ENCODE assay signal across 16 cellular contexts in genomic region chr5:169408735-169409134, GRCh38.
DNase-seq lines count a peak whose midpoint lies in the region; ATAC-seq, FAIRE-seq and TF ChIP-seq lines count a peak whose summit lies in the region.
"Had no signal": no experiment of that assay in that cellular context is flagged by ENCODE, and none has a peak within 500 bp of the region (broad histone marks: within the 10 kb centered on the region; RNA-seq: fewer than 3 reads in every experiment).

No MANE protein-coding gene starts in this region.

- H2AFZ ChIP-seq in astrocyte (ENCODE audit: low read depth, low read length): no peak overlapping the region
- H2AFZ ChIP-seq in mesenchymal stem cell (ENCODE audit: low read depth, low read length): no peak overlapping the region

- H3K79me1 ChIP-seq in mesenchymal stem cell (replicated peaks; ENCODE audit: low read length, poor library complexity, severe bottlenecking): no peaks in the 10 kb centered on the region

- no peak overlapping the region for H4K8ac ChIP-seq in mesenchymal stem cell (ENCODE audit: low read length)

- H3K9me3 ChIP-seq in astrocyte (ENCODE audit: insufficient read depth, low read depth, low read length): no peaks in the 10 kb centered on the region
- no peaks in the 10 kb centered on the region for H3K9me3 ChIP-seq in mesenchymal stem cell (ENCODE audit: control insufficient read depth, low read length)
- no peaks in the 10 kb centered on the region for H3K9me3 ChIP-seq in lower lobe of right lung

- H3K27me3 Mint-ChIP-seq in astrocyte (ENCODE audit: low read depth, unreplicated experiment): peaks cover 9% of the 10 kb centered on the region

- no peaks in the 10 kb centered on the region for H3K36me3 Mint-ChIP-seq in astrocyte (ENCODE audit: low read depth, unreplicated experiment)
- H3K36me3 Mint-ChIP-seq: CD4-positive, alpha-beta memory T cell had no signal

- H2BK12ac ChIP-seq in mesenchymal stem cell (ENCODE audit: low read length in 2 of 2): no peak overlapping the region

- H2AK5ac ChIP-seq in mesenchymal stem cell (ENCODE audit: low read length, severe bottlenecking): no peak overlapping the region

- FAIRE-seq in astrocyte (lab: Jason Lieb, UNC): no peak
- FAIRE-seq: H54 had no signal

- H3K27me3 ChIP-seq in astrocyte (ENCODE audit: insufficient read depth, low read length) (no peaks in the 10 kb centered on the region), mesenchymal stem cell (ENCODE audit: control insufficient read depth in 1 of 2, insufficient read depth in 1 of 2, low read length in 2 of 2) (no peaks in the 10 kb centered on the region), lower lobe of right lung (ENCODE audit: low read depth) (no peaks in the 10 kb centered on the region)

- no peak overlapping the region for H2BK120ac ChIP-seq in mesenchymal stem cell (ENCODE audit: low read depth, low read length)

- H3K27ac ChIP-seq in astrocyte (ENCODE audit: low read depth, low read length): no peak overlapping the region
- H3K27ac ChIP-seq in mesenchymal stem cell (ENCODE audit: low read length, poor library complexity, severe bottlenecking): no peak overlapping the region
- no peak overlapping the region for H3K27ac ChIP-seq in lower lobe of right lung
- H3K27ac ChIP-seq: 22Rv1, C4-2B, HL-60 had no signal

- no peak overlapping the region for H4K91ac ChIP-seq in mesenchymal stem cell (ENCODE audit: low read length)

- no peak overlapping the region for H3K18ac ChIP-seq in mesenchymal stem cell (ENCODE audit: low read depth in 1 of 2, low read length in 2 of 2)

- H3K4me1 Mint-ChIP-seq in astrocyte (ENCODE audit: low read depth, unreplicated experiment): peaks cover 12% of the 10 kb centered on the region
- H3K4me1 Mint-ChIP-seq: B cell; CD4-positive, alpha-beta memory T cell had no signal

- no peak overlapping the region for H3K14ac ChIP-seq in mesenchymal stem cell (ENCODE audit: low read length in 2 of 2)

- no peak overlapping the region for H3K4ac ChIP-seq in mesenchymal stem cell (ENCODE audit: low read depth in 1 of 2, low read length in 2 of 2)

- H4K20me1 ChIP-seq in astrocyte (ENCODE audit: insufficient read depth, low read length): no peaks in the 10 kb centered on the region

- no peak overlapping the region for H3K9ac ChIP-seq in astrocyte (ENCODE audit: low read length)
- peak overlapping the region; percentile 17 for H3K9ac ChIP-seq in mesenchymal stem cell (ENCODE audit: low read length)

- no peak overlapping the region for H3K23ac ChIP-seq in mesenchymal stem cell (ENCODE audit: low read length in 2 of 2)

- H3K79me2 ChIP-seq in astrocyte (ENCODE audit: insufficient read depth, low read length): no peaks in the 10 kb centered on the region

- H3K4me3 Mint-ChIP-seq in astrocyte (ENCODE audit: unreplicated experiment): no peak overlapping the region
- H3K4me3 Mint-ChIP-seq: B cell; CD4-positive, alpha-beta memory T cell had no signal

- no peak overlapping the region for H2BK15ac ChIP-seq in mesenchymal stem cell (ENCODE audit: low read depth, poor library complexity, severe bottlenecking)

- DNase-seq in AG09309 (ENCODE audit: low read depth) (peak; percentile 51), EL (peak; percentile 18), astrocyte (ENCODE audit: low read depth) (peak; percentile 23), mesenchymal stem cell (no peak), lower lobe of right lung (no peak), T-helper 9 cell (no peak)
- no peak for DNase-seq in activated CD8-positive, alpha-beta memory T cell treated with anti-CD3 and anti-CD28 coated beads, Interleukin-2, amount 50 U/mL, for 48 hours
- DNase-seq in activated CD8-positive, alpha-beta memory T cell treated with anti-CD3 and anti-CD28 coated beads, Interleukin-2, amount 50 U/mL, for 4 hours: no peak
- DNase-seq: CD4-positive, alpha-beta memory T cell; DMS79; GDM1 had no signal

- no peak for ATAC-seq in lower lobe of right lung

- H3K36me3 ChIP-seq in astrocyte (ENCODE audit: insufficient read depth, low read length) (no peaks in the 10 kb centered on the region), mesenchymal stem cell (ENCODE audit: control insufficient read depth in 1 of 2, insufficient read depth in 2 of 2, low read depth in 1 of 2, low read length in 2 of 2) (no peaks in the 10 kb centered on the region), lower lobe of right lung (no peaks in the 10 kb centered on the region)

- H3K4me1 ChIP-seq in astrocyte (ENCODE audit: insufficient read depth, low read length): no peaks in the 10 kb centered on the region
- no peaks in the 10 kb centered on the region for H3K4me1 ChIP-seq in mesenchymal stem cell (ENCODE audit: control insufficient read depth, insufficient read depth, low read depth, low read length)
- H3K4me1 ChIP-seq in lower lobe of right lung: no peaks in the 10 kb centered on the region

- TF ChIP-seq CTCF in AG09309 (IDR thresholded peaks at IDR 0.05; ENCODE audit: control insufficient read depth, insufficient read depth, low read depth, low read length, missing control alignments) (no peak), astrocyte (IDR thresholded peaks at IDR 0.05; ENCODE audit: insufficient read depth, low read depth, low read length) (no peak), lower lobe of right lung (IDR thresholded peaks at IDR 0.05) (no peak)

- H3K27ac Mint-ChIP-seq in astrocyte (ENCODE audit: unreplicated experiment): no peak overlapping the region
- H3K27ac Mint-ChIP-seq: B cell; CD4-positive, alpha-beta memory T cell had no signal

- H3K4me3 ChIP-seq in AG09309 (ENCODE audit: control insufficient read depth, low read depth, low read length) (no peak overlapping the region), astrocyte (ENCODE audit: insufficient read depth, low read depth, low read length) (no peak overlapping the region), mesenchymal stem cell (ENCODE audit: insufficient read depth in 1 of 2, low read depth in 1 of 2, low read length in 2 of 2) (no peak overlapping the region), lower lobe of right lung (no peak overlapping the region)

- intact Hi-C loops in lower lobe of right lung (cut with DNase I): no loop called here

- peaks cover 1% of the 10 kb centered on the region for H3K9me3 Mint-ChIP-seq in astrocyte (ENCODE audit: unreplicated experiment)
- H3K9me3 Mint-ChIP-seq: CD4-positive, alpha-beta memory T cell had no signal

- H3K4me2 ChIP-seq in astrocyte (ENCODE audit: low read length) (no peak overlapping the region), mesenchymal stem cell (ENCODE audit: low read length, poor library complexity, severe bottlenecking) (no peak overlapping the region)

- 36% methylated on average over 1 of the region's 1 CpG for WGBS in mesenchymal stem cell

- H2BK5ac ChIP-seq in mesenchymal stem cell (ENCODE audit: low read depth, low read length, poor library complexity, severe bottlenecking): no peak overlapping the region

Comparison
In these comparisons a context has a peak if more than half of its experiments do, and no peak if none do; other contexts are left out.
1. DNase-seq: peak in AG09309 (single experiment), EL (single experiment) and astrocyte (single experiment); none in mesenchymal stem cell (single experiment), activated CD8-positive, alpha-beta memory T cell treated with anti-CD3 and anti-CD28 coated beads, Interleukin-2, amount 50 U/mL, for 48 hours (single experiment), lower lobe of right lung (single experiment), T-helper 9 cell (single experiment) and activated CD8-positive, alpha-beta memory T cell treated with anti-CD3 and anti-CD28 coated beads, Interleukin-2, amount 50 U/mL, for 4 hours (single experiment).